In the genomic region with DNA sequence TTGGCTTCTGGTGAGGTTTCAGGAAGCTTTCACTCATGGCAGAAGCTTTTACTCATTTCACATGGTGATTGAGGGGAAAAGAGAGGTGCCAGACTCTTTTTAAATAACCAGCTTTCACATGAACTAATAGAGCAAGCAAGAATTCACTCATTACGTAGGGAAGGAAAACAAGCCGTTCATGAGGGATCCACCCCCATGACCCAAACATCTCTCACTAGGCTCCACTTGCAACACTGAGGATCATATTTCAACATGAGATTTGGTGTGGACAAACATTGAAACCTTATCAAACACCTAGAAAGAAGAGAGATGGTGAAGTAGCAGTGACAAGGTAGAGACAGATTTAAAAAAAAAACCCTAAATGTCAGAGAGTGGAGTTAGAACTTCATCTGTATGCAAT, we compare ENCODE assay signal across 15 cellular contexts.
"Had no signal": no experiment of that assay in that cellular context is flagged by ENCODE, and none has a peak within 500 bp of the region (broad histone marks: within the 10 kb centered on the region; RNA-seq: fewer than 3 reads in every experiment).

No MANE protein-coding gene starts in this region.

- H3K27ac Mint-ChIP-seq: memory B cell; natural killer cell; stimulated activated effector memory CD8-positive, alpha-beta T cell treated with anti-CD3 and anti-CD28 coated beads, Interleukin-12 subunit alpha, Interleukin-12 subunit beta, amount 100 ng/mL, for 72 hours had no signal

- H3K27me3 Mint-ChIP-seq: memory B cell had no signal

- ATAC-seq: left lobe of liver; natural killer cell; stimulated activated effector memory CD8-positive, alpha-beta T cell treated with anti-CD3 and anti-CD28 coated beads, Interleukin-12 subunit alpha, Interleukin-12 subunit beta, amount 100 ng/mL, for 72 hours had no signal

- H3K4me1 Mint-ChIP-seq: memory B cell; natural killer cell; stimulated activated effector memory CD8-positive, alpha-beta T cell treated with anti-CD3 and anti-CD28 coated beads, Interleukin-12 subunit alpha, Interleukin-12 subunit beta, amount 100 ng/mL, for 72 hours had no signal

- H3K36me3 Mint-ChIP-seq: memory B cell; stimulated activated effector memory CD8-positive, alpha-beta T cell treated with anti-CD3 and anti-CD28 coated beads, Interleukin-12 subunit alpha, Interleukin-12 subunit beta, amount 100 ng/mL, for 72 hours had no signal

- DNase-seq: dorsolateral prefrontal cortex; effector CD4-positive, alpha-beta T cell; head of caudate nucleus; natural killer cell; nucleus accumbens; sigmoid colon; stimulated activated CD4-positive, alpha-beta T cell treated with anti-CD3 and anti-CD28 coated beads, Interleukin-2, amount 100 ng/mL, for 24 hours; stimulated activated CD4-positive, alpha-beta T cell treated with anti-CD3 and anti-CD28 coated beads, Interleukin-4, amount 100 ng/mL, for 24 hours; stimulated activated naive CD4-positive, alpha-beta T cell treated with Interleukin-2 at 50 U/mL for 16 hours; stomach; thyroid gland; trophoblast cell had no signal

- H3K4me3 Mint-ChIP-seq: memory B cell; natural killer cell; stimulated activated effector memory CD8-positive, alpha-beta T cell treated with anti-CD3 and anti-CD28 coated beads, Interleukin-12 subunit alpha, Interleukin-12 subunit beta, amount 100 ng/mL, for 72 hours had no signal
